ENCODE assay signal across 25 cellular contexts in the genomic region with DNA sequence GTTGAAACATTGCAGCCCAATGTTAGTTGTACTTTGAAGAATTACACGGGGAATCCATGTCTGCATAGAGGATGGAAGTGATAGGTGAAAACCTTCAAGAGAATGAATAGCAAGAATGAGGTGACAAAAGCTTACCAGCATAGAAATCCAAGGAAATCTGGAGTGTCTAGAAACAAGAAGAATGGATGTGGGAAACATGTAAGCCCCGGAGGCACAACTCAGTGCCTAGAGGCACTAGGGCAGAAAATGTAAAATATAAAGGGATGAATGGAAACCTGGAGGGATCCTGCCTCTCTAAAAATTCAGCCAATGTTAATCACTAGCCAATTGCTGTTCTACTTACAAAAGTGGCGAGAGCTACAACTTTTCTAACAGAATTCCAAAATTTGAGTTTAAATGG.
"Had no signal": no experiment of that assay in that cellular context is flagged by ENCODE, and none has a peak within 500 bp of the region (broad histone marks: within the 10 kb centered on the region; RNA-seq: fewer than 3 reads in every experiment).

No MANE protein-coding gene starts in this region.

- H3K4me3 Mint-ChIP-seq: dendritic cell treated with granulocyte-macrophage colony-stimulating factor and Interleukin-4, amounts not matched to agents 40 ng/mL and 50 ng/mL, for 4 days; effector memory CD8-positive, alpha-beta T cell; endodermal cell had no signal

- H3K36me3 ChIP-seq: colonic mucosa, esophagus muscularis mucosa, esophagus squamous epithelium, gastrocnemius medialis, gastroesophageal sphincter, heart left ventricle, heart right ventricle had no signal

- DNase-seq: colonic mucosa; cortex of kidney; dermis blood vessel endothelial cell; dorsolateral prefrontal cortex; effector CD4-positive, alpha-beta T cell; effector CD8-positive, alpha-beta T cell; effector memory CD4-positive, alpha-beta T cell; effector memory CD8-positive, alpha-beta T cell; endodermal cell; erythroblast; esophagus squamous epithelium; foreskin fibroblast; foreskin keratinocyte; foreskin melanocyte; gastrocnemius medialis; glutamatergic neuron; head of caudate nucleus; heart left ventricle; heart right ventricle had no signal

- H3K4me1 ChIP-seq: colonic mucosa, esophagus muscularis mucosa, esophagus squamous epithelium, foreskin keratinocyte, gastrocnemius medialis, gastroesophageal sphincter, heart left ventricle, heart right ventricle had no signal

- ATAC-seq: effector memory CD8-positive, alpha-beta T cell; esophagus mucosa; foreskin keratinocyte; gastrocnemius medialis; gastroesophageal sphincter; heart left ventricle; heart right ventricle had no signal

- H3K9me3 ChIP-seq: colonic mucosa, esophagus muscularis mucosa, esophagus squamous epithelium, gastrocnemius medialis, gastroesophageal sphincter, heart left ventricle, heart right ventricle had no signal

- H3K4me3 ChIP-seq: colonic mucosa, coronary artery, dorsolateral prefrontal cortex, esophagus muscularis mucosa, esophagus squamous epithelium, gastrocnemius medialis, gastroesophageal sphincter, heart left ventricle, heart right ventricle had no signal

- H3K27me3 ChIP-seq: colonic mucosa, dorsolateral prefrontal cortex, esophagus muscularis mucosa, esophagus squamous epithelium, foreskin keratinocyte, gastrocnemius medialis, gastroesophageal sphincter, heart left ventricle, heart right ventricle had no signal

- H3K27me3 Mint-ChIP-seq: dendritic cell treated with granulocyte-macrophage colony-stimulating factor and Interleukin-4, amounts not matched to agents 40 ng/mL and 50 ng/mL, for 4 days; effector memory CD8-positive, alpha-beta T cell had no signal

- H3K27ac Mint-ChIP-seq: dendritic cell treated with granulocyte-macrophage colony-stimulating factor and Interleukin-4, amounts not matched to agents 40 ng/mL and 50 ng/mL, for 4 days; effector memory CD8-positive, alpha-beta T cell; endodermal cell had no signal

- H3K27ac ChIP-seq: colonic mucosa, coronary artery, dorsolateral prefrontal cortex, epithelial cell of prostate, esophagus muscularis mucosa, esophagus squamous epithelium, foreskin keratinocyte, gastrocnemius medialis, gastroesophageal sphincter, heart left ventricle, heart right ventricle had no signal
